21 cellular contexts compared by ENCODE assay signal in the genomic region with DNA sequence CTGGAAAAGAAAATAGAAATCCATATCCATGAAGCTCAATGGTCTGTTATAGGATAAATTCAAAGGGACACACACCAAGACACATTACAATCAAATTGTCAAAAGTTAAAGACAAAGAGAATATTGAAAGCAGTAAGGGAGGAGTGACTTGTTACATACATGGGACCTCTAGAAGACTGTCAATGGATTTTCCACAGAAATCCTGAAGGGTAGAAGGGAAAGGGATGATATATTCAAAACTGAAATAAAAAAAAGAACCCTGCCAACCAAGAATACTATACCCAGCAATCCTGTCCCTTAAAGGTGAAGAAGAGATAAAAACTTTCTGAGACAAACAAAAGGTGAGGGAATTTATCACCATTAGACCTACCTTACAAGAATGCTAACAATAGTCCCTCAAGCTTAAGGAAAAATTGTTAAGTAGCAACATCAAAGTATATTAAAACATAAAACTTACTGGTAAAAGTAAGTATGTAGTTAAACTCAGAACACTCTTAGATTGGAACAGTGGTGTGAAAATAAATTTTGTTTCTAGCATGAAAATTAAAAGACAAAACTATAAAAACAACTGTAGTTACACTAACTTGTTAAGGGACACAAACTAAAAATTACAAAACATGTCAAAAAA.
"Had no signal": no experiment of that assay in that cellular context is flagged by ENCODE, and none has a peak within 500 bp of the region (broad histone marks: within the 10 kb centered on the region; RNA-seq: fewer than 3 reads in every experiment).

No MANE protein-coding gene starts in this region.

- H3K36me3 ChIP-seq: esophagus muscularis mucosa, gastrocnemius medialis, heart right ventricle, left lung, lower lobe of right lung had no signal

- H3K4me1 ChIP-seq: esophagus muscularis mucosa, gastrocnemius medialis, heart right ventricle, left lung, lower lobe of right lung had no signal

- H3K4me1 Mint-ChIP-seq: naive B cell; naive thymus-derived CD8-positive, alpha-beta T cell had no signal

- H3K4me3 ChIP-seq: coronary artery, dorsolateral prefrontal cortex, esophagus muscularis mucosa, heart right ventricle, left lung, lower lobe of right lung had no signal

- DNase-seq: dermis blood vessel endothelial cell; dorsolateral prefrontal cortex; effector CD4-positive, alpha-beta T cell; effector memory CD4-positive, alpha-beta T cell; foreskin fibroblast; foreskin melanocyte; gastrocnemius medialis; glutamatergic neuron; head of caudate nucleus; heart right ventricle; hippocampal formation; left cardiac atrium; left lung; left ventricle myocardium superior; lower lobe of right lung; mesenchymal stem cell; midbrain; naive B cell; naive thymus-derived CD8-positive, alpha-beta T cell had no signal

- H3K4me3 Mint-ChIP-seq: naive thymus-derived CD8-positive, alpha-beta T cell had no signal

- ATAC-seq: gastrocnemius medialis; heart right ventricle; left cardiac atrium; left lung; left ventricle myocardium superior; lower lobe of right lung; naive thymus-derived CD8-positive, alpha-beta T cell had no signal

- H3K27me3 ChIP-seq: dorsolateral prefrontal cortex, esophagus muscularis mucosa, gastrocnemius medialis, heart right ventricle, left lung had no signal

- H3K27ac Mint-ChIP-seq: naive B cell; naive thymus-derived CD8-positive, alpha-beta T cell had no signal
